Comparison of ENCODE assay signal across 8 cellular contexts in the genomic region with DNA sequence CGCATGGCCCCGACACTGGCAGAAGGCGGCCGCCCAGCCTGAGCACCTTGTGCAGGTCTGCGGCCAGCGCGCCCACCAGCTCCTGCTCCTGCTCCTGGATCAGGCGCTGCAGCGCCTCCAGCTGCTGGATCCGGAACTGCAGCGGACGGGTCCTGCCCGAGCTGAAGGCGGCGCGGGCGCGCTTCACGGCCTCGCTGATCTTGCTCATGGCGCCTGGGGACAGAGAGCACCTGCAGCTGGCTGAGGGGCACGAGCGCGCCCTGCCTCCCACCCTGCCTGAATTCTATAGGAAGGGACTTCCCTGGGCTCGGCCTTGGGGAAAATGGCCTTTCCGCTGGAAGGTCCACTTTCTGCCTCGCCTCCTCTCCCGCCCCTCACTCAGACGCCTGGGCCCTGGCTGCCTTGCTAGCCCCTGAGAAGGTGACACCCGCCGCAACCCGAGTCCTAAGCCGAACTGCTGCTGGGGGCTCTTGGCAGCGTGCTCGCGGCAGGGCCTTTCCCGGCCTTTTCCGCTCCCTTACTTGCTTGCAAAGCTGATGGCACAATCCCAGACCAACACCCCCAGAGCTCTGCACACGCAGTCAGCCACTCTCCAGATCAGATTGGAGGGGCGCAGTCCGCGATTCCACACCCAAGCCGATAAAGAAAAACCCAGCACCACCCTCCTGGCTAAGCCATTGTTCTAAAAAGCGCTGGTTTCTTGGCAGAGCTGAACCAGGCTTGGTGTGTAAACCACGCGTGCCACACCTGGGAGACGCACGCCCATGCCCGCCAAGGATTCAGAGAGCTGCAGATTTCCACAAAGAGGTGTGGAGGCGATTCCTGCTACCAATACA. TPM values are rescaled to one million over a fixed set of nuclear protein-coding genes. Genes with fewer than 3 reads are reported as not detected.
DNase-seq lines count a peak whose midpoint lies in the region; ATAC-seq and TF ChIP-seq lines count a peak whose summit lies in the region.

No MANE protein-coding gene starts in this region.

- H3K4me2 ChIP-seq in PC-9 = peak overlapping the region; percentile 95

- H3K27ac ChIP-seq in CD4-positive, alpha-beta memory T cell (ENCODE audit: low read depth, low read length) = no peak overlapping the region
- H3K27ac ChIP-seq in PC-9 (peak overlapping the region; percentile 31), foreskin keratinocyte (no peak overlapping the region)

- POLR2A ChIA-PET in CD4-positive, alpha-beta memory T cell (lab: Charles Lee; ENCODE audit: partially characterized antibody) = interaction anchor here (1.0 to 1.3 kb wide), 5 partner anchors 8 to 97 kb away, joined by 3 to 5 read pairs (median 3); no protein-coding TSS in a partner anchor
- POLR2A ChIA-PET in PC-9 (lab: Charles Lee; ENCODE audit: unreplicated experiment) = no interaction called here

- intact Hi-C loops in CD4-positive, alpha-beta memory T cell (cut with micrococcal nuclease) = loop anchor here (1.0 kb wide), 1 partner anchor 231 kb away; no protein-coding TSS in a partner anchor
- intact Hi-C loops in PC-9 (cut with micrococcal nuclease; ENCODE audit: unreplicated experiment) = no loop called here

- ATAC-seq in foreskin keratinocyte (peak; percentile 83), HG02678 (IDR thresholded peaks at IDR 0.05; ENCODE audit: unreplicated experiment) (no peak)
- ATAC-seq in stimulated activated naive CD8-positive, alpha-beta T cell treated with anti-CD3 and anti-CD28 coated beads, Interleukin-15, Interleukin-2, amounts not matched to agents 100 U/mL and 50 U/mL, for 24 hours = peak; percentile 86

- H3K9me3 Mint-ChIP-seq in CD4-positive, alpha-beta memory T cell = no peaks in the 10 kb centered on the region
- H3K9me3 Mint-ChIP-seq in neural crest cell = no peaks in the 10 kb centered on the region

- peaks cover 3 to 9% (median 4%) of the 10 kb centered on the region in 4 donors for H3K4me1 Mint-ChIP-seq in CD4-positive, alpha-beta memory T cell
- H3K4me1 Mint-ChIP-seq in neural crest cell = peaks cover 4% of the 10 kb centered on the region

- H3K4me3 Mint-ChIP-seq in CD4-positive, alpha-beta memory T cell = peak overlapping the region in 7 of 8 donors; percentile 40 to 71 (median 54)
- H3K4me3 Mint-ChIP-seq in neural crest cell = peak overlapping the region; percentile 44

- peaks cover 8% of the 10 kb centered on the region for H3K4me1 ChIP-seq in CD4-positive, alpha-beta memory T cell (ENCODE audit: insufficient read depth, low read length)
- H3K4me1 ChIP-seq in PC-9 (replicated peaks; ENCODE audit: insufficient read depth) (peaks cover 45% of the 10 kb centered on the region), foreskin keratinocyte (peaks cover 14% of the 10 kb centered on the region)

- TF ChIP-seq CTCF in HFF-Myc (IDR thresholded peaks at IDR 0.05; ENCODE audit: low read depth, low read length, missing control alignments) (peak; percentile 67), PC-9 (conservative IDR thresholded peaks at IDR 0.05) (0 out of 2 replicates have a peak, but pooled peaks have one; percentile 33), foreskin keratinocyte (conservative IDR thresholded peaks at IDR 0.05) (peak; percentile 90), neural crest cell (conservative IDR thresholded peaks at IDR 0.05) (peak; percentile 92)

- H3K4me3 ChIP-seq in CD4-positive, alpha-beta memory T cell (ENCODE audit: low read length in 2 of 2) = no peak overlapping the region
- H3K4me3 ChIP-seq in HFF-Myc (replicated peaks; ENCODE audit: low read depth, low read length) (no peak overlapping the region; the same call in 1 of the 2 replicates), PC-9 (no peak overlapping the region)

- CTCF ChIA-PET in CD4-positive, alpha-beta memory T cell (lab: Charles Lee; ENCODE audit: partially characterized antibody) = interaction anchor here (0.7 to 6.3 kb wide), 26 partner anchors 9 to 282 kb away, joined by 3 to 63 read pairs (median 4); partner anchors contain the start of gene ALDH3A2
- CTCF ChIA-PET in PC-9 (lab: Charles Lee) = interaction anchor here (0.5 kb wide), 1 partner anchor 10 kb away, joined by 3 read pairs; no protein-coding TSS in a partner anchor

- no peaks in the 10 kb centered on the region for H3K27me3 ChIP-seq in CD4-positive, alpha-beta memory T cell (ENCODE audit: insufficient read depth, low read length)
- no peaks in the 10 kb centered on the region for H3K27me3 ChIP-seq in PC-9 (ENCODE audit: insufficient read depth, low read depth)
- no peaks in the 10 kb centered on the region for H3K27me3 ChIP-seq in foreskin keratinocyte

- H3K27ac Mint-ChIP-seq in CD4-positive, alpha-beta memory T cell = no peak overlapping the region
- H3K27ac Mint-ChIP-seq in neural crest cell (ENCODE audit: unreplicated experiment) = no peak overlapping the region

- peaks cover 57% of the 10 kb centered on the region for H3F3A ChIP-seq in PC-9 (ENCODE audit: insufficient read depth, low read depth)

- no peaks in the 10 kb centered on the region for H3K36me3 ChIP-seq in CD4-positive, alpha-beta memory T cell (ENCODE audit: insufficient read depth, low read length)
- H3K36me3 ChIP-seq in PC-9 (ENCODE audit: low read depth) = peaks cover 3% of the 10 kb centered on the region; the same call in 1 of the 2 replicates

- H2AFZ ChIP-seq in PC-9 = no peak overlapping the region

- peaks cover 27% of the 10 kb centered on the region for H3K79me2 ChIP-seq in PC-9 (ENCODE audit: low read depth)

- peaks cover 3 to 7% of the 10 kb centered on the region in 2 donors for H3K27me3 Mint-ChIP-seq in CD4-positive, alpha-beta memory T cell
- H3K27me3 Mint-ChIP-seq in neural crest cell (ENCODE audit: low read depth) = no peaks in the 10 kb centered on the region

- H3K36me3 Mint-ChIP-seq in CD4-positive, alpha-beta memory T cell = no peaks in the 10 kb centered on the region
- H3K36me3 Mint-ChIP-seq in neural crest cell (ENCODE audit: low read depth) = no peaks in the 10 kb centered on the region

- H3K9me3 ChIP-seq in CD4-positive, alpha-beta memory T cell (ENCODE audit: control insufficient read depth in 1 of 2, low read length in 2 of 2) = no peaks in the 10 kb centered on the region
- H3K9me3 ChIP-seq in PC-9 (ENCODE audit: insufficient read depth, low read depth) = no peaks in the 10 kb centered on the region

- H3K9me2 ChIP-seq in PC-9 (ENCODE audit: insufficient read depth) = no peaks in the 10 kb centered on the region

- BruUV-seq in PC-9 (replicated peaks; lab: Mats Ljungman, UMichigan) = no TSS peak

- DNase-seq in CD4-positive, alpha-beta memory T cell = peak; percentile 78 to 82 (median 79)
- no peak for DNase-seq in HFF-Myc (ENCODE audit: extremely low read depth, low read depth)
- DNase-seq in PC-9 = no peak
- peak; percentile 58 for DNase-seq in activated gamma-delta T cell (lab: John Stamatoyannopoulos, UW)
- DNase-seq in foreskin keratinocyte = peak; percentile 20 to 60
- peak; percentile 99 for DNase-seq in neural crest cell (ENCODE audit: low read depth, low spot score)
- DNase-seq in stimulated activated naive CD8-positive, alpha-beta T cell treated with anti-CD3 and anti-CD28 coated beads, Interleukin-15, Interleukin-2, amounts not matched to agents 100 U/mL and 50 U/mL, for 24 hours = peak; percentile 93

- no peaks in the 10 kb centered on the region for H4K20me1 ChIP-seq in PC-9 (ENCODE audit: insufficient read depth)

RNA-seq across cellular contexts. Expression of gene ALDH3A1, which starts 3.0 kb away (rescaled TPM):
- total RNA-seq in CD4-positive, alpha-beta memory T cell = not detected
- not detected for polyA plus RNA-seq in CD4-positive, alpha-beta memory T cell
- 1,620 and 1,906 TPM in 2 replicates for total RNA-seq in PC-9 (2021)
- 0.95 and 1.0 TPM in 2 replicates for total RNA-seq in foreskin keratinocyte
- polyA plus RNA-seq in foreskin keratinocyte = 1.1 and 1.3 TPM in 2 replicates
- 0.64 TPM in 1 of 2 replicates, not detected in the other for total RNA-seq in neural crest cell

RNA-seq across cellular contexts. Expression of gene SLC47A2, which starts 28.8 kb away (rescaled TPM):
- not detected for total RNA-seq in CD4-positive, alpha-beta memory T cell
- polyA plus RNA-seq in CD4-positive, alpha-beta memory T cell = not detected
- total RNA-seq in PC-9 (2021) = 38.9 and 42.6 TPM in 2 replicates
- 0.11 and 0.37 TPM in 2 replicates for total RNA-seq in foreskin keratinocyte
- 0.07 and 0.18 TPM in 2 replicates for polyA plus RNA-seq in foreskin keratinocyte
- total RNA-seq in neural crest cell = not detected in 2 replicates

Comparison
In these comparisons a context has a peak if more than half of its experiments do, and no peak if none do; other contexts are left out.
1. DNase-seq: peak in CD4-positive, alpha-beta memory T cell (5 of 5), activated gamma-delta T cell (single experiment), foreskin keratinocyte (2 of 2), neural crest cell (single experiment) and stimulated activated naive CD8-positive, alpha-beta T cell treated with anti-CD3 and anti-CD28 coated beads, Interleukin-15, Interleukin-2, amounts not matched to agents 100 U/mL and 50 U/mL, for 24 hours (single experiment); none in HFF-Myc (single experiment) and PC-9 (0 of 2).
2. CTCF ChIP-seq: peak in every context shown above with its lines; median percentile 92 in neural crest cell; 90 in foreskin keratinocyte; 67 in HFF-Myc; 33 in PC-9.
3. RNA of gene ALDH3A1, which starts 3.0 kb away (total RNA-seq): 1,620 to 1,906 TPM in PC-9; 0.95 to 1.0 TPM in foreskin keratinocyte, 0.64 TPM in neural crest cell and not detected in CD4-positive, alpha-beta memory T cell; every median in the first group is over 100 times any median in the second.
4. RNA of gene SLC47A2, which starts 28.8 kb away (total RNA-seq): 38.9 to 42.6 TPM in PC-9; 0.11 to 0.37 TPM in foreskin keratinocyte, not detected in CD4-positive, alpha-beta memory T cell and not detected in neural crest cell; every median in the first group is over 10 times any median in the second.